22 cellular contexts compared by ENCODE assay signal in genomic region chr12:42342028-42342427, GRCh38. TPM values are rescaled to one million over a fixed set of nuclear protein-coding genes. Genes with fewer than 3 reads are reported as not detected.
A peak's percentile ranks its signal among the peaks of the same experiment; 100 is the strongest.
DNase-seq lines count a peak whose midpoint lies in the region; ATAC-seq, FAIRE-seq and TF ChIP-seq lines count a peak whose summit lies in the region.
"Had no signal": no experiment of that assay in that cellular context is flagged by ENCODE, and none has a peak within 500 bp of the region (broad histone marks: within the 10 kb centered on the region; RNA-seq: fewer than 3 reads in every experiment).

No MANE protein-coding gene starts in this region.

- 86% methylated on average over 2 of the region's 2 CpGs for WGBS in HepG2 (ENCODE audit: low lambda C conversion rate)
- 69% methylated on average over 2 of the region's 2 CpGs for WGBS in right lobe of liver (ENCODE audit: insufficient coverage, low coverage, low lambda C conversion rate, missing lambda C conversion rate)
- 50% methylated on average over 2 of the region's 2 CpGs for WGBS in GM12878 (ENCODE audit: insufficient coverage, insufficient replicate concordance, low lambda C conversion rate, missing lambda C conversion rate)
- WGBS in mesenchymal stem cell = 91% methylated on average over 2 of the region's 2 CpGs

- FAIRE-seq in HepG2 (lab: Jason Lieb, UNC) (no peak), GM12878 (lab: Jason Lieb, UNC) (no peak)
- FAIRE-seq: A549, D721Med, GM12891 had no signal

- H2BK15ac ChIP-seq in mesenchymal stem cell (ENCODE audit: low read depth, poor library complexity, severe bottlenecking) = no peak overlapping the region

- TF ChIP-seq RAD21 in HepG2 (CRISPR knock-in tag; IDR thresholded peaks at IDR 0.05) (no peak), GM12878 (IDR thresholded peaks at IDR 0.05; ENCODE audit: insufficient read depth, low read depth, low read length) (no peak)

- H3K4me2 ChIP-seq in HepG2 (ENCODE audit: low read depth, low read length) = no peak overlapping the region
- H3K4me2 ChIP-seq in GM12878 (ENCODE audit: control insufficient read depth, insufficient read depth) = no peak overlapping the region
- no peak overlapping the region for H3K4me2 ChIP-seq in mesenchymal stem cell (ENCODE audit: low read length, poor library complexity, severe bottlenecking)
- H3K4me2 ChIP-seq: A549; BLaER1 treated with 17β-estradiol and CSF1 and Interleukin-3, amounts not matched to agents 10 nM and 100 nM had no signal

- peaks cover 3 to 13% of the 10 kb centered on the region in 2 experiments; a peak in 2 of 5 replicates for H3K36me3 ChIP-seq in HepG2 (replicated peaks in 1 of 2; ENCODE audit: control insufficient read depth in 1 of 2, insufficient read depth in 2 of 2, low read length in 2 of 2)
- H3K36me3 ChIP-seq in right lobe of liver = peaks cover 0 to 3% (median 0%) of the 10 kb centered on the region in 4 donors
- H3K36me3 ChIP-seq in GM12878 (ENCODE audit: control insufficient read depth in 2 of 2, insufficient read depth in 2 of 2, low read length in 1 of 2) = peaks cover 1 to 4% of the 10 kb centered on the region in 2 experiments
- H3K36me3 ChIP-seq in mesenchymal stem cell (ENCODE audit: control insufficient read depth in 1 of 2, insufficient read depth in 2 of 2, low read depth in 1 of 2, low read length in 2 of 2) = peaks cover 13 to 18% of the 10 kb centered on the region in 2 experiments

- no peak overlapping the region for H2AK5ac ChIP-seq in mesenchymal stem cell (ENCODE audit: low read length, severe bottlenecking)

- H2BK12ac ChIP-seq in mesenchymal stem cell (ENCODE audit: low read length in 2 of 2) = no peak overlapping the region

- no peak overlapping the region for H2BK5ac ChIP-seq in mesenchymal stem cell (ENCODE audit: low read depth, low read length, poor library complexity, severe bottlenecking)

- ATAC-seq in HepG2 (no peak), right lobe of liver (no peak), GM12878 (no peak), GM18867 (IDR thresholded peaks at IDR 0.05; ENCODE audit: unreplicated experiment) (no peak), GM21447 (IDR thresholded peaks at IDR 0.05; ENCODE audit: unreplicated experiment) (no peak)
- ATAC-seq: A549; CD8-positive, alpha-beta T cell had no signal

- H3K79me2 ChIP-seq in HepG2 (ENCODE audit: insufficient read depth, low read length) (peaks cover 57% of the 10 kb centered on the region), GM12878 (ENCODE audit: control insufficient read depth, insufficient read depth, low read length) (peaks cover 38% of the 10 kb centered on the region)

- H3K9me3 ChIP-seq in HepG2 (ENCODE audit: low read length) = no peaks in the 10 kb centered on the region
- no peaks in the 10 kb centered on the region for H3K9me3 ChIP-seq in right lobe of liver
- H3K9me3 ChIP-seq in GM12878 (replicated peaks; ENCODE audit: control insufficient read depth, insufficient read depth, low read length) = no peaks in the 10 kb centered on the region; the same call in 2 of the 3 replicates
- H3K9me3 ChIP-seq in mesenchymal stem cell (ENCODE audit: control insufficient read depth, low read length) = no peaks in the 10 kb centered on the region
- H3K9me3 ChIP-seq: A549, Caco-2 had no signal

- H2BK120ac ChIP-seq in mesenchymal stem cell (ENCODE audit: low read depth, low read length) = no peak overlapping the region

- H4K20me1 ChIP-seq in HepG2 (ENCODE audit: insufficient read depth, low read length) = peaks cover 6% of the 10 kb centered on the region; the same call in 1 of the 2 replicates
- no peaks in the 10 kb centered on the region for H4K20me1 ChIP-seq in GM12878 (ENCODE audit: control insufficient read depth, insufficient read depth)

- H2AFZ ChIP-seq in HepG2 (ENCODE audit: low read length) (no peak overlapping the region), GM12878 (ENCODE audit: control insufficient read depth, low read depth, low read length) (no peak overlapping the region), mesenchymal stem cell (ENCODE audit: low read depth, low read length) (no peak overlapping the region)

- H3K4me1 ChIP-seq in HepG2 (ENCODE audit: insufficient read depth, low read length) = no peaks in the 10 kb centered on the region
- no peaks in the 10 kb centered on the region for H3K4me1 ChIP-seq in right lobe of liver
- no peaks in the 10 kb centered on the region for H3K4me1 ChIP-seq in GM12878 (ENCODE audit: control insufficient read depth, insufficient read depth, low read length)
- peaks cover 2% of the 10 kb centered on the region for H3K4me1 ChIP-seq in mesenchymal stem cell (ENCODE audit: control insufficient read depth, insufficient read depth, low read depth, low read length)
- H3K4me1 ChIP-seq: Caco-2 had no signal

- BruUV-seq in HepG2 (replicated peaks; lab: Mats Ljungman, UMichigan) (no TSS peak), GM12878 (replicated peaks; lab: Mats Ljungman, UMichigan) (no TSS peak)

- POLR2A ChIA-PET in HepG2 (lab: Yijun Ruan, JAX) (interaction anchor here (0.9 kb wide), 1 partner anchor 10 kb away, joined by 3 read pairs; no protein-coding TSS in a partner anchor), GM12878 (lab: Charles Lee) (interaction anchor here (1.5 kb wide), 1 partner anchor 10 kb away, joined by 4 read pairs; no protein-coding TSS in a partner anchor)

- H3K4me3 ChIP-seq in HepG2 (replicated peaks in 1 of 3; ENCODE audit: insufficient read depth in 1 of 3, low read depth in 2 of 3, low read length in 3 of 3) (no peak overlapping the region), right lobe of liver (no peak overlapping the region), GM12878 (no peak overlapping the region), mesenchymal stem cell (ENCODE audit: insufficient read depth in 1 of 2, low read depth in 1 of 2, low read length in 2 of 2) (no peak overlapping the region)
- H3K4me3 ChIP-seq: A549; BLaER1 treated with 17β-estradiol and CSF1 and Interleukin-3, amounts not matched to agents 10 nM and 100 nM had no signal

- H4K8ac ChIP-seq in mesenchymal stem cell (ENCODE audit: low read length) = peak overlapping the region; percentile 54

- H3K9ac ChIP-seq in HepG2 (ENCODE audit: insufficient read depth, low read depth, low read length) (no peak overlapping the region), GM12878 (ENCODE audit: control insufficient read depth, insufficient read depth, low read length) (no peak overlapping the region), mesenchymal stem cell (ENCODE audit: low read length) (no peak overlapping the region)
- H3K9ac ChIP-seq: BLaER1 treated with 17β-estradiol and CSF1 and Interleukin-3, amounts not matched to agents 10 nM and 100 nM had no signal

- H3K79me1 ChIP-seq in mesenchymal stem cell (replicated peaks; ENCODE audit: low read length, poor library complexity, severe bottlenecking) = peaks cover 8% of the 10 kb centered on the region

- no peaks in the 10 kb centered on the region for H3K27me3 ChIP-seq in HepG2 (ENCODE audit: control insufficient read depth in 1 of 2, insufficient read depth in 2 of 2, low read length in 2 of 2)
- no peaks in the 10 kb centered on the region for H3K27me3 ChIP-seq in right lobe of liver
- no peaks in the 10 kb centered on the region for H3K27me3 ChIP-seq in GM12878 (replicated peaks in 1 of 2; ENCODE audit: control insufficient read depth in 2 of 2, insufficient read depth in 2 of 2, low read length in 1 of 2)
- no peaks in the 10 kb centered on the region for H3K27me3 ChIP-seq in mesenchymal stem cell (ENCODE audit: control insufficient read depth in 1 of 2, insufficient read depth in 1 of 2, low read length in 2 of 2)
- H3K27me3 ChIP-seq: BLaER1 treated with 17β-estradiol and CSF1 and Interleukin-3, amounts not matched to agents 10 nM and 100 nM had no signal

- SMC1A ChIA-PET in GM12878 (lab: Charles Lee; ENCODE audit: uncharacterized antibody, unreplicated experiment) = interaction anchor here (1.0 to 1.5 kb wide), 5 partner anchors 9 to 44 kb away, joined by 3 to 5 read pairs (median 3); no protein-coding TSS in a partner anchor

- TF ChIP-seq CTCF in HepG2 (CRISPR knock-in tag; IDR thresholded peaks at IDR 0.05) (no peak), right lobe of liver (IDR thresholded peaks at IDR 0.05) (no peak), GM12878 (IDR thresholded peaks at IDR 0.05 in 2 of 3, conservative IDR thresholded peaks at IDR 0.05 in 1 of 3; ENCODE audit: control insufficient read depth in 2 of 3, extremely low read depth in 1 of 3, insufficient read depth in 1 of 3, low read depth in 3 of 3, low read length in 3 of 3) (no peak)

- in situ Hi-C loops in HepG2 (cut with HindIII; ENCODE audit: extremely low pct_ligation_motif_present, low pct_unique_long_range_greater_than_20kb) = no loop called here
- in situ Hi-C loops in GM12878 (cut with MboI) = no loop called here

- H3K4ac ChIP-seq in mesenchymal stem cell (ENCODE audit: low read depth in 1 of 2, low read length in 2 of 2) = no peak overlapping the region

- CTCF ChIA-PET in HepG2 (lab: Yijun Ruan, JAX; ENCODE audit: low intra/inter-chr PET ratio, low total read pairs) (no interaction called here), GM12878 (lab: Yijun Ruan, JAX) (interaction anchor here (0.6 to 2.2 kb wide), 5 partner anchors 9 to 127 kb away, joined by 3 to 22 read pairs (median 3); no protein-coding TSS in a partner anchor)

- intact Hi-C loops in HepG2 (cut with micrococcal nuclease; ENCODE audit: unreplicated experiment) = no loop called here
- intact Hi-C loops in right lobe of liver (cut with DNase I) = no loop called here
- intact Hi-C loops in GM12878 (cut with micrococcal nuclease; ENCODE audit: unreplicated experiment) = no loop called here

- no peak overlapping the region for H4K91ac ChIP-seq in mesenchymal stem cell (ENCODE audit: low read length)

- H3K23ac ChIP-seq in mesenchymal stem cell (ENCODE audit: low read length in 2 of 2) = no peak overlapping the region

- no peak overlapping the region for H3K18ac ChIP-seq in mesenchymal stem cell (ENCODE audit: low read depth in 1 of 2, low read length in 2 of 2)

- no peak overlapping the region for H3K14ac ChIP-seq in mesenchymal stem cell (ENCODE audit: low read length in 2 of 2)

- RAD21 ChIA-PET in GM12878 (lab: Charles Lee; ENCODE audit: unreplicated experiment) = interaction anchor here (0.5 to 1.4 kb wide), 5 partner anchors 10 to 70 kb away, joined by 3 to 6 read pairs (median 3); no protein-coding TSS in a partner anchor

- no peak overlapping the region for H3K27ac ChIP-seq in HepG2 (ENCODE audit: extremely low read length, insufficient read depth, low read length)
- H3K27ac ChIP-seq in right lobe of liver = no peak overlapping the region
- no peak overlapping the region for H3K27ac ChIP-seq in GM12878 (ENCODE audit: control insufficient read depth, insufficient read depth)
- no peak overlapping the region for H3K27ac ChIP-seq in mesenchymal stem cell (ENCODE audit: low read length, poor library complexity, severe bottlenecking)
- H3K27ac ChIP-seq: 22Rv1; A549; BLaER1 treated with 17β-estradiol and CSF1 and Interleukin-3, amounts not matched to agents 10 nM and 100 nM; C4-2B had no signal

- no peak for TF ChIP-seq POLR2A in HepG2 (IDR thresholded peaks at IDR 0.05; ENCODE audit: insufficient read depth in 1 of 2, low read depth in 2 of 2, low read length in 2 of 2)
- TF ChIP-seq POLR2A in right lobe of liver (IDR thresholded peaks at IDR 0.05) = no peak
- no peak for TF ChIP-seq POLR2A in GM12878 (IDR thresholded peaks at IDR 0.05; ENCODE audit: low read depth, low read length)

- DNase-seq in HepG2 (ENCODE audit: low spot score) (no peak), right lobe of liver (no peak), GM12878 (ENCODE audit: low read depth, low spot score) (no peak), mesenchymal stem cell (no peak), amniotic stem cell (lab: John Stamatoyannopoulos, UW) (no peak)
- DNase-seq: AML-193; Caco-2; Calu3; CD4-positive, alpha-beta T cell; CD8-positive, alpha-beta T cell; DMS79; DND-41; EL; GDM1 had no signal

- TF ChIP-seq EP300 in HepG2 (IDR thresholded peaks at IDR 0.05; ENCODE audit: low read depth in 2 of 2, low read length in 2 of 2) = no peak
- TF ChIP-seq EP300 in HepG2 (CRISPR knock-in tag; IDR thresholded peaks at IDR 0.05; ENCODE audit: borderline replicate concordance) = no peak
- no peak for TF ChIP-seq EP300 in GM12878 (IDR thresholded peaks at IDR 0.05; ENCODE audit: borderline replicate concordance in 1 of 2, control insufficient read depth in 1 of 2, low read depth in 2 of 2, low read length in 2 of 2)

RNA-seq across cellular contexts. Expression of gene PPHLN1, which starts 16.1 kb away (rescaled TPM):
- total RNA-seq in HepG2 (2016; rRNA removed; fragmentation: Illumina TruSeq; extraction: Trizol) = 66.0 and 84.1 TPM in 2 replicates
- 30.8 and 34.8 TPM in 2 replicates for total RNA-seq in HepG2 (2016; cell fraction: cytosol; rRNA removed; fragmentation: Illumina TruSeq; extraction: Trizol; ENCODE audit: low read depth)
- total RNA-seq in HepG2 (2016; cell fraction: insoluble cytoplasmic fraction; rRNA removed; fragmentation: Illumina TruSeq; extraction: Trizol) = 67.4 and 90.9 TPM in 2 replicates
- 19.0 and 24.2 TPM in 2 replicates for total RNA-seq in HepG2 (2016; cell fraction: membrane; rRNA removed; fragmentation: Illumina TruSeq; extraction: Trizol)
- total RNA-seq in HepG2 (2016; cell fraction: nucleus; rRNA removed; fragmentation: Illumina TruSeq; extraction: Trizol) = 50.4 and 54.3 TPM in 2 replicates
- 34.7 and 43.4 TPM in 2 replicates for polyA plus RNA-seq in HepG2 (2011; rRNA removed)
- 16.1 and 24.0 TPM in 2 replicates for polyA plus RNA-seq in HepG2 (2011; cell fraction: cytosol; rRNA removed)
- polyA plus RNA-seq in HepG2 (2011; cell fraction: nucleus; rRNA removed) = 40.6 and 51.5 TPM in 2 replicates
- 32.0 and 46.1 TPM in 2 replicates for polyA plus RNA-seq in HepG2 (2012)
- polyA plus RNA-seq in HepG2 (2016; cell fraction: cytosol; fragmentation: Illumina TruSeq; extraction: Trizol; ENCODE audit: low read depth) = 3.3 and 3.6 TPM in 2 replicates
- 82.9 and 84.4 TPM in 2 replicates for polyA plus RNA-seq in HepG2 (2016; cell fraction: insoluble cytoplasmic fraction; fragmentation: Illumina TruSeq; extraction: Trizol; ENCODE audit: low read depth)
- 7.7 and 8.9 TPM in 2 replicates for polyA plus RNA-seq in HepG2 (2016; cell fraction: membrane; fragmentation: Illumina TruSeq; extraction: Trizol; ENCODE audit: low read depth)
- 65.4 and 67.6 TPM in 2 replicates for polyA plus RNA-seq in HepG2 (2016; cell fraction: nucleus; fragmentation: Illumina TruSeq; extraction: Trizol; ENCODE audit: insufficient read depth, low read depth)
- polyA minus RNA-seq in HepG2 (2011; rRNA and poly(A)+ RNA removed; ENCODE audit: low replicate concordance) = 11.0 and 27.5 TPM in 2 replicates
- 18.3 and 19.3 TPM in 2 replicates for polyA minus RNA-seq in HepG2 (2011; cell fraction: cytosol; rRNA and poly(A)+ RNA removed)
- polyA minus RNA-seq in HepG2 (2011; cell fraction: nucleus; rRNA and poly(A)+ RNA removed) = 102 and 120 TPM in 2 replicates
- 10 to 100 TPM; 15.8 to 33.0 (median 21.5) TPM for total RNA-seq in right lobe of liver
- 276 and 279 TPM in 2 replicates for total RNA-seq in GM12878 (2013; cell fraction: nucleolus; rRNA removed)
- 73.7 and 85.3 TPM in 2 replicates for total RNA-seq in GM12878 (2014; rRNA removed)
- total RNA-seq in GM12878 (2014; rRNA removed; fragmentation: Illumina TruSeq; extraction: Trizol) = 87.8 and 91.2 TPM in 2 replicates
- 68.2 and 73.6 TPM in 2 replicates for total RNA-seq in GM12878 (2021)
- polyA plus RNA-seq in GM12878 (2011; ENCODE audit: low read depth) = 51.4 TPM
- 93.0 and 124 TPM in 2 replicates for polyA plus RNA-seq in GM12878 (2011; rRNA removed)
- 32.0 and 34.9 TPM in 2 replicates for polyA plus RNA-seq in GM12878 (2011; cell fraction: cytosol; rRNA removed)
- 99.6 and 125 TPM in 2 replicates for polyA plus RNA-seq in GM12878 (2011; cell fraction: nucleus; rRNA removed)
- 55.7 and 56.8 TPM in 2 replicates for polyA plus RNA-seq in GM12878 (2012)
- polyA plus RNA-seq in GM12878 (2014; fragmentation: Illumina TruSeq; extraction: Trizol) = 104 and 122 TPM in 2 replicates
- 100 to 1,000 TPM; 117 TPM for polyA plus RNA-seq in GM12878 (2014; fragmentation: Nextera tagmentation; extraction: Ambion mirVana)
- 74.7 and 76.8 TPM in 2 replicates for polyA plus RNA-seq in GM12878 (2014; rRNA removed)
- 10 to 100 TPM; 91.0 to 97.6 TPM for polyA plus RNA-seq in GM12878 (2016; fragmentation: Nextera tagmentation; extraction: Ambion mirVana)
- 43.7 and 61.2 TPM in 2 replicates for polyA minus RNA-seq in GM12878 (2011; rRNA and poly(A)+ RNA removed)
- 18.3 and 22.6 TPM in 2 replicates for polyA minus RNA-seq in GM12878 (2011; cell fraction: cytosol; rRNA and poly(A)+ RNA removed)
- polyA minus RNA-seq in GM12878 (2011; cell fraction: nucleus; rRNA and poly(A)+ RNA removed) = 47.0 and 101 TPM in 2 replicates
- polyA plus RNA-seq in mesenchymal stem cell (2013, experiment 1 of 2) = 69.3 TPM
- polyA plus RNA-seq in mesenchymal stem cell (2013, experiment 2 of 2) = 69.4 TPM

RNA-seq across cellular contexts. Expression of gene ZCRB1, which starts 16.1 kb away (rescaled TPM):
- 49.8 and 76.2 TPM in 2 replicates for total RNA-seq in HepG2 (2016; rRNA removed; fragmentation: Illumina TruSeq; extraction: Trizol)
- 27.3 and 35.5 TPM in 2 replicates for total RNA-seq in HepG2 (2016; cell fraction: cytosol; rRNA removed; fragmentation: Illumina TruSeq; extraction: Trizol; ENCODE audit: low read depth)
- 50.5 and 74.4 TPM in 2 replicates for total RNA-seq in HepG2 (2016; cell fraction: insoluble cytoplasmic fraction; rRNA removed; fragmentation: Illumina TruSeq; extraction: Trizol)
- total RNA-seq in HepG2 (2016; cell fraction: membrane; rRNA removed; fragmentation: Illumina TruSeq; extraction: Trizol) = 56.3 and 67.3 TPM in 2 replicates
- 16.7 and 18.9 TPM in 2 replicates for total RNA-seq in HepG2 (2016; cell fraction: nucleus; rRNA removed; fragmentation: Illumina TruSeq; extraction: Trizol)
- 35.9 and 43.5 TPM in 2 replicates for polyA plus RNA-seq in HepG2 (2011; rRNA removed)
- polyA plus RNA-seq in HepG2 (2011; cell fraction: cytosol; rRNA removed) = 12.7 and 13.0 TPM in 2 replicates
- 5.1 and 7.0 TPM in 2 replicates for polyA plus RNA-seq in HepG2 (2011; cell fraction: nucleus; rRNA removed)
- polyA plus RNA-seq in HepG2 (2012) = 38.1 and 46.1 TPM in 2 replicates
- polyA plus RNA-seq in HepG2 (2016; cell fraction: cytosol; fragmentation: Illumina TruSeq; extraction: Trizol; ENCODE audit: low read depth) = 39.6 and 60.0 TPM in 2 replicates
- 86.0 and 86.8 TPM in 2 replicates for polyA plus RNA-seq in HepG2 (2016; cell fraction: insoluble cytoplasmic fraction; fragmentation: Illumina TruSeq; extraction: Trizol; ENCODE audit: low read depth)
- 56.5 and 73.0 TPM in 2 replicates for polyA plus RNA-seq in HepG2 (2016; cell fraction: membrane; fragmentation: Illumina TruSeq; extraction: Trizol; ENCODE audit: low read depth)
- 30.3 and 33.8 TPM in 2 replicates for polyA plus RNA-seq in HepG2 (2016; cell fraction: nucleus; fragmentation: Illumina TruSeq; extraction: Trizol; ENCODE audit: insufficient read depth, low read depth)
- polyA minus RNA-seq in HepG2 (2011; rRNA and poly(A)+ RNA removed; ENCODE audit: low replicate concordance) = 25.9 and 33.4 TPM in 2 replicates
- 9.9 and 16.4 TPM in 2 replicates for polyA minus RNA-seq in HepG2 (2011; cell fraction: cytosol; rRNA and poly(A)+ RNA removed)
- 12.2 and 13.4 TPM in 2 replicates for polyA minus RNA-seq in HepG2 (2011; cell fraction: nucleus; rRNA and poly(A)+ RNA removed)
- total RNA-seq in right lobe of liver = 10 to 100 TPM; 22.9 to 35.3 (median 23.5) TPM
- 19.6 and 20.4 TPM in 2 replicates for total RNA-seq in GM12878 (2013; cell fraction: nucleolus; rRNA removed)
- 44.0 and 46.4 TPM in 2 replicates for total RNA-seq in GM12878 (2014; rRNA removed)
- 80.5 and 87.0 TPM in 2 replicates for total RNA-seq in GM12878 (2014; rRNA removed; fragmentation: Illumina TruSeq; extraction: Trizol)
- total RNA-seq in GM12878 (2021) = 58.4 and 65.4 TPM in 2 replicates
- 21.6 TPM for polyA plus RNA-seq in GM12878 (2011; ENCODE audit: low read depth)
- 49.9 and 76.4 TPM in 2 replicates for polyA plus RNA-seq in GM12878 (2011; rRNA removed)
- polyA plus RNA-seq in GM12878 (2011; cell fraction: cytosol; rRNA removed) = 16.7 and 31.2 TPM in 2 replicates
- 17.5 and 26.0 TPM in 2 replicates for polyA plus RNA-seq in GM12878 (2011; cell fraction: nucleus; rRNA removed)
- 58.5 and 80.5 TPM in 2 replicates for polyA plus RNA-seq in GM12878 (2012)
- 127 and 163 TPM in 2 replicates for polyA plus RNA-seq in GM12878 (2014; fragmentation: Illumina TruSeq; extraction: Trizol)
- polyA plus RNA-seq in GM12878 (2014; fragmentation: Nextera tagmentation; extraction: Ambion mirVana) = 100 to 1,000 TPM in 1 of 2 experiments, 10 to 100 TPM in 1; 90.1 to 102 TPM
- 35.3 and 43.3 TPM in 2 replicates for polyA plus RNA-seq in GM12878 (2014; rRNA removed)
- 100 to 1,000 TPM; 171 to 178 TPM for polyA plus RNA-seq in GM12878 (2016; fragmentation: Nextera tagmentation; extraction: Ambion mirVana)
- 17.6 and 22.3 TPM in 2 replicates for polyA minus RNA-seq in GM12878 (2011; rRNA and poly(A)+ RNA removed)
- polyA minus RNA-seq in GM12878 (2011; cell fraction: cytosol; rRNA and poly(A)+ RNA removed) = 12.7 and 18.6 TPM in 2 replicates
- polyA minus RNA-seq in GM12878 (2011; cell fraction: nucleus; rRNA and poly(A)+ RNA removed) = 21.4 and 24.2 TPM in 2 replicates
- 120 TPM for polyA plus RNA-seq in mesenchymal stem cell (2013, experiment 1 of 2)
- polyA plus RNA-seq in mesenchymal stem cell (2013, experiment 2 of 2) = 121 TPM

Comparison
In these comparisons a context has a peak if more than half of its experiments do, and no peak if none do; other contexts are left out.
1. Of the 75 proteins assayed by ChIP-seq in both HepG2 and GM12878: peak only in HepG2: none; only in GM12878: none; in both: ZNF24; in neither: 74.